In genomic region chr20:49865559-49865958, GRCh38 we compare ENCODE assay signal across 1 cellular context.
TF ChIP-seq lines count a peak whose summit lies in the region.

No MANE protein-coding gene starts in this region.

TF ChIP-seq in GM12878, 131 proteins besides CTCF, POLR2A, EP300 and RAD21:
- no peak for TF ChIP-seq TARDBP (IDR thresholded peaks at IDR 0.05; ENCODE audit: borderline replicate concordance)
- TF ChIP-seq ZNF274 (IDR thresholded peaks at IDR 0.05; ENCODE audit: insufficient read depth, insufficient read length): no peak
- no peak for TF ChIP-seq CBX5 (IDR thresholded peaks at IDR 0.05; ENCODE audit: low read depth)
- no peak for TF ChIP-seq CUX1 (IDR thresholded peaks at IDR 0.05; ENCODE audit: insufficient replicate concordance, low read depth, low read length)
- TF ChIP-seq E4F1 (IDR thresholded peaks at IDR 0.05; ENCODE audit: borderline replicate concordance, partially characterized antibody): no peak
- no peak for TF ChIP-seq CREM (IDR thresholded peaks at IDR 0.05; ENCODE audit: low read depth)
- no peak for TF ChIP-seq BMI1 (IDR thresholded peaks at IDR 0.05; ENCODE audit: borderline replicate concordance)
- TF ChIP-seq BACH1 (IDR thresholded peaks at IDR 0.05; ENCODE audit: borderline replicate concordance): no peak
- no peak for TF ChIP-seq ETV6 (conservative IDR thresholded peaks at IDR 0.05 in 1 of 2, IDR thresholded peaks at IDR 0.05 in 1 of 2; ENCODE audit: borderline replicate concordance in 1 of 2, low read depth in 1 of 2)
- TF ChIP-seq CBX3 (IDR thresholded peaks at IDR 0.05; ENCODE audit: borderline replicate concordance, low read depth): no peak
- no peak for TF ChIP-seq ZNF24 (IDR thresholded peaks at IDR 0.05)
TF ChIP-seq in GM12878: peak in this region for 0.
